ENCODE assay signal across 13 cellular contexts in genomic region chr16:16183562-16183961, GRCh38. TPM values are rescaled to one million over a fixed set of nuclear protein-coding genes. Genes with fewer than 3 reads are reported as not detected.
DNase-seq lines count a peak whose midpoint lies in the region; ATAC-seq and TF ChIP-seq lines count a peak whose summit lies in the region.
"Had no signal": no experiment of that assay in that cellular context is flagged by ENCODE, and none has a peak within 500 bp of the region (broad histone marks: within the 10 kb centered on the region; RNA-seq: fewer than 3 reads in every experiment).

No MANE protein-coding gene starts in this region.

- no peak overlapping the region for H3K4me3 Mint-ChIP-seq in stimulated activated naive CD8-positive, alpha-beta T cell treated with anti-CD3 and anti-CD28 coated beads, Interleukin-15, amount 100 ng/mL, for 72 hours
- no peak overlapping the region for H3K4me3 Mint-ChIP-seq in activated T-helper 1 cell treated with anti-CD3 and anti-CD28 coated beads, Interleukin-12 subunit alpha, Interleukin-12 subunit beta, Interleukin-2, Interleukin-4 antibody, amounts not matched to agents 30 ng/mL and 10 ng/mL and 1 ng/mL, durations not matched to agents 14 hours and 24 hours and 36 hours
- H3K4me3 Mint-ChIP-seq: B cell had no signal

- no peak for ATAC-seq in stimulated activated naive CD8-positive, alpha-beta T cell treated with anti-CD3 and anti-CD28 coated beads, Interleukin-15, Interleukin-2, amounts not matched to agents 100 U/mL and 50 U/mL, for 24 hours
- no peak for ATAC-seq in stimulated activated naive CD8-positive, alpha-beta T cell treated with anti-CD3 and anti-CD28 coated beads, Interleukin-15, amount 100 ng/mL, for 72 hours
- ATAC-seq in GM21390 (IDR thresholded peaks at IDR 0.05; ENCODE audit: unreplicated experiment): no peak

- no peaks in the 10 kb centered on the region; the same call in 1 of the 2 replicates for H3K27me3 ChIP-seq in OCI-LY1 (ENCODE audit: insufficient read depth, low read length)
- H3K27me3 ChIP-seq in fibroblast of lung (ENCODE audit: control insufficient read depth, insufficient read depth, low read length): peaks cover 3% of the 10 kb centered on the region
- H3K27me3 ChIP-seq in prostate gland (replicated peaks; ENCODE audit: insufficient read depth): no peaks in the 10 kb centered on the region

- no peaks in the 10 kb centered on the region for H3K9me2 ChIP-seq in OCI-LY1 (ENCODE audit: low read depth, low read length)

- intact Hi-C loops in activated T-helper 1 cell treated with anti-CD3 and anti-CD28 coated beads, Interleukin-12 subunit alpha, Interleukin-12 subunit beta, Interleukin-2, Interleukin-4 antibody, amounts not matched to agents 30 ng/mL and 10 ng/mL and 1 ng/mL, durations not matched to agents 14 hours and 24 hours and 36 hours (cut with micrococcal nuclease): no loop called here
- intact Hi-C loops in prostate gland (cut with DNase I): no loop called here

- H3K4me2 ChIP-seq in OCI-LY1 (ENCODE audit: low read length) (no peak overlapping the region), fibroblast of lung (ENCODE audit: extremely low read depth, insufficient read depth, low read length) (no peak overlapping the region)

- peak; percentile 9 for DNase-seq in stimulated activated naive CD8-positive, alpha-beta T cell treated with anti-CD3 and anti-CD28 coated beads, Interleukin-15, Interleukin-2, amounts not matched to agents 100 U/mL and 50 U/mL, for 24 hours
- no peak for DNase-seq in stimulated activated naive CD8-positive, alpha-beta T cell treated with anti-CD3 and anti-CD28 coated beads, Interleukin-15, amount 100 ng/mL, for 72 hours
- DNase-seq in fibroblast of lung (ENCODE audit: low read depth in 2 of 2) (no peak), anterior cingulate cortex (lab: John Stamatoyannopoulos, UW) (no peak), prostate gland (ENCODE audit: low spot score) (no peak)
- no peak for DNase-seq in activated T-helper 1 cell treated with anti-CD3 and anti-CD28 coated beads, Interleukin-12 subunit alpha, Interleukin-12 subunit beta, Interleukin-2, Interleukin-4 antibody, amounts not matched to agents 30 ng/mL and 10 ng/mL and 1 ng/mL, durations not matched to agents 14 hours and 24 hours and 36 hours (ENCODE audit: low spot score)
- DNase-seq: activated gamma-delta T cell, NCI-H2171 treated with DMSO at 0.1 percent for 48 hours, occipital lobe had no signal

- H3K9me3 Mint-ChIP-seq in stimulated activated naive CD8-positive, alpha-beta T cell treated with anti-CD3 and anti-CD28 coated beads, Interleukin-15, amount 100 ng/mL, for 72 hours: no peaks in the 10 kb centered on the region
- no peaks in the 10 kb centered on the region for H3K9me3 Mint-ChIP-seq in activated T-helper 1 cell treated with anti-CD3 and anti-CD28 coated beads, Interleukin-12 subunit alpha, Interleukin-12 subunit beta, Interleukin-2, Interleukin-4 antibody, amounts not matched to agents 30 ng/mL and 10 ng/mL and 1 ng/mL, durations not matched to agents 14 hours and 24 hours and 36 hours

- H3K27ac Mint-ChIP-seq in stimulated activated naive CD8-positive, alpha-beta T cell treated with anti-CD3 and anti-CD28 coated beads, Interleukin-15, amount 100 ng/mL, for 72 hours: no peak overlapping the region
- H3K27ac Mint-ChIP-seq in activated T-helper 1 cell treated with anti-CD3 and anti-CD28 coated beads, Interleukin-12 subunit alpha, Interleukin-12 subunit beta, Interleukin-2, Interleukin-4 antibody, amounts not matched to agents 30 ng/mL and 10 ng/mL and 1 ng/mL, durations not matched to agents 14 hours and 24 hours and 36 hours: no peak overlapping the region
- H3K27ac Mint-ChIP-seq: B cell had no signal

- TF ChIP-seq CTCF in OCI-LY1 (IDR thresholded peaks at IDR 0.05; ENCODE audit: low read length) (peak; percentile 42; the same call in 1 of the 2 replicates), fibroblast of lung (conservative IDR thresholded peaks at IDR 0.05 in 1 of 2, IDR thresholded peaks at IDR 0.05 in 1 of 2; ENCODE audit: low read depth in 1 of 2, low read length in 2 of 2) (peak; percentile 16 to 26), prostate gland (IDR thresholded peaks at IDR 0.05) (no peak)

- no peak overlapping the region for H2AFZ ChIP-seq in OCI-LY1 (ENCODE audit: low read length)
- no peak overlapping the region for H2AFZ ChIP-seq in fibroblast of lung (ENCODE audit: low read length)

- H4K20me1 ChIP-seq in OCI-LY1 (ENCODE audit: insufficient read depth, low read length): no peaks in the 10 kb centered on the region
- H4K20me1 ChIP-seq in fibroblast of lung (ENCODE audit: control insufficient read depth, extremely low read depth, insufficient read depth, low read length): no peaks in the 10 kb centered on the region

- H3K79me2 ChIP-seq in OCI-LY1 (ENCODE audit: insufficient read depth, low read length): no peaks in the 10 kb centered on the region
- no peaks in the 10 kb centered on the region for H3K79me2 ChIP-seq in fibroblast of lung (ENCODE audit: control insufficient read depth, insufficient read depth, low read length)

- H3K4me3 ChIP-seq in OCI-LY1 (ENCODE audit: low read depth, low read length, poor library complexity, severe bottlenecking) (no peak overlapping the region), fibroblast of lung (replicated peaks in 1 of 4; ENCODE audit: control extremely low read depth in 1 of 4, insufficient read depth in 1 of 4, low read depth in 3 of 4, low read length in 4 of 4) (no peak overlapping the region), prostate gland (no peak overlapping the region)

- no peaks in the 10 kb centered on the region for H3K4me1 Mint-ChIP-seq in stimulated activated naive CD8-positive, alpha-beta T cell treated with anti-CD3 and anti-CD28 coated beads, Interleukin-15, amount 100 ng/mL, for 72 hours
- no peaks in the 10 kb centered on the region for H3K4me1 Mint-ChIP-seq in activated T-helper 1 cell treated with anti-CD3 and anti-CD28 coated beads, Interleukin-12 subunit alpha, Interleukin-12 subunit beta, Interleukin-2, Interleukin-4 antibody, amounts not matched to agents 30 ng/mL and 10 ng/mL and 1 ng/mL, durations not matched to agents 14 hours and 24 hours and 36 hours (ENCODE audit: low read depth)
- H3K4me1 Mint-ChIP-seq: B cell had no signal

- no peaks in the 10 kb centered on the region for H3K36me3 ChIP-seq in OCI-LY1 (ENCODE audit: insufficient read depth, low read length)
- no peaks in the 10 kb centered on the region for H3K36me3 ChIP-seq in fibroblast of lung (ENCODE audit: control insufficient read depth, insufficient read depth, low read length)
- H3K36me3 ChIP-seq in prostate gland: no peaks in the 10 kb centered on the region

- H3F3A ChIP-seq in OCI-LY1 (ENCODE audit: insufficient read depth, low read length): no peaks in the 10 kb centered on the region

- H3K9ac ChIP-seq in OCI-LY1 (ENCODE audit: low read length) (no peak overlapping the region), fibroblast of lung (ENCODE audit: insufficient read depth, low read length) (no peak overlapping the region)

- H3K27me3 Mint-ChIP-seq in stimulated activated naive CD8-positive, alpha-beta T cell treated with anti-CD3 and anti-CD28 coated beads, Interleukin-15, amount 100 ng/mL, for 72 hours: no peaks in the 10 kb centered on the region
- peaks cover under 1% of the 10 kb centered on the region for H3K27me3 Mint-ChIP-seq in activated T-helper 1 cell treated with anti-CD3 and anti-CD28 coated beads, Interleukin-12 subunit alpha, Interleukin-12 subunit beta, Interleukin-2, Interleukin-4 antibody, amounts not matched to agents 30 ng/mL and 10 ng/mL and 1 ng/mL, durations not matched to agents 14 hours and 24 hours and 36 hours (ENCODE audit: insufficient read depth)

- 91% methylated on average over 8 of the region's 8 CpGs for WGBS in prostate gland

- no peaks in the 10 kb centered on the region for H3K9me3 ChIP-seq in OCI-LY1 (ENCODE audit: low read length)
- no peaks in the 10 kb centered on the region for H3K9me3 ChIP-seq in fibroblast of lung (ENCODE audit: control insufficient read depth, insufficient read depth, low read depth, low read length)
- no peaks in the 10 kb centered on the region for H3K9me3 ChIP-seq in prostate gland

- no peaks in the 10 kb centered on the region for H3K36me3 Mint-ChIP-seq in activated T-helper 1 cell treated with anti-CD3 and anti-CD28 coated beads, Interleukin-12 subunit alpha, Interleukin-12 subunit beta, Interleukin-2, Interleukin-4 antibody, amounts not matched to agents 30 ng/mL and 10 ng/mL and 1 ng/mL, durations not matched to agents 14 hours and 24 hours and 36 hours (ENCODE audit: low read depth)

- H3K27ac ChIP-seq in OCI-LY1 (ENCODE audit: low read depth, low read length, poor library complexity, severe bottlenecking) (no peak overlapping the region), fibroblast of lung (ENCODE audit: insufficient read depth, low read length) (no peak overlapping the region), prostate gland (no peak overlapping the region)
- H3K27ac ChIP-seq: epithelial cell of prostate had no signal

- no peak for TF ChIP-seq POLR2A in prostate gland (IDR thresholded peaks at IDR 0.05)

- no peaks in the 10 kb centered on the region for H3K4me1 ChIP-seq in OCI-LY1 (ENCODE audit: insufficient read depth, low read length, severe bottlenecking)
- no peaks in the 10 kb centered on the region for H3K4me1 ChIP-seq in fibroblast of lung (ENCODE audit: control insufficient read depth, extremely low read depth, insufficient read depth, low read length)
- H3K4me1 ChIP-seq in prostate gland (replicated peaks): no peaks in the 10 kb centered on the region

RNA-seq across cellular contexts. Expression of gene ABCC6, which starts 39.7 kb away (rescaled TPM):
- total RNA-seq in fibroblast of lung (2.1 and 6.3 TPM in 2 replicates), prostate gland (10 to 100 TPM in 1 of 2 donors, 1 to 10 TPM in 1; 4.5 to 15.2 TPM)
- 0.87 and 1.2 TPM in 2 replicates for polyA plus RNA-seq in fibroblast of lung
- 1.3 and 1.6 TPM in 2 replicates for polyA plus RNA-seq in fibroblast of lung (2012)
- 0.24 and 0.30 TPM in 2 replicates for polyA minus RNA-seq in fibroblast of lung (ENCODE audit: low replicate concordance)
- total RNA-seq in activated T-helper 1 cell treated with anti-CD3 and anti-CD28 coated beads, Interleukin-12 subunit alpha, Interleukin-12 subunit beta, Interleukin-2, Interleukin-4 antibody, amounts not matched to agents 30 ng/mL and 10 ng/mL and 1 ng/mL, durations not matched to agents 14 hours and 24 hours and 36 hours: not detected in 2 replicates
- total RNA-seq: B cell had no signal

RNA-seq across cellular contexts. Expression of gene NOMO3, which starts 48.8 kb away (rescaled TPM):
- total RNA-seq in fibroblast of lung: 30.8 and 63.3 TPM in 2 replicates
- 41.4 and 96.5 TPM in 2 replicates for polyA plus RNA-seq in fibroblast of lung
- polyA plus RNA-seq in fibroblast of lung (2012): 9.4 and 24.1 TPM in 2 replicates
- polyA minus RNA-seq in fibroblast of lung (ENCODE audit: low replicate concordance): 85.4 and 244 TPM in 2 replicates
- total RNA-seq in activated T-helper 1 cell treated with anti-CD3 and anti-CD28 coated beads, Interleukin-12 subunit alpha, Interleukin-12 subunit beta, Interleukin-2, Interleukin-4 antibody, amounts not matched to agents 30 ng/mL and 10 ng/mL and 1 ng/mL, durations not matched to agents 14 hours and 24 hours and 36 hours: 53.5 and 60.7 TPM in 2 replicates
- total RNA-seq in prostate gland: 10 to 100 TPM; 33.6 to 35.5 TPM

Comparison
In these comparisons a context has a peak if more than half of its experiments do, and no peak if none do; other contexts are left out.
1. CTCF ChIP-seq: peak in OCI-LY1 (single experiment) and fibroblast of lung (2 of 2); none in prostate gland (0 of 4).